Comparison of ENCODE assay signal across 8 cellular contexts in genomic region chr15:66617137-66618090, GRCh38. TPM values are rescaled to one million over a fixed set of nuclear protein-coding genes. Genes with fewer than 3 reads are reported as not detected.
DNase-seq lines count a peak whose midpoint lies in the region; ATAC-seq and TF ChIP-seq lines count a peak whose summit lies in the region.

No MANE protein-coding gene starts in this region.

- TF ChIP-seq CTCF in dorsolateral prefrontal cortex (IDR thresholded peaks at IDR 0.05 in 54 of 56, conservative IDR thresholded peaks at IDR 0.05 in 2 of 56; ENCODE audit: low read depth in 1 of 56, partially characterized antibody in 56 of 56), result no peak
- no peak for TF ChIP-seq CTCF in vagina (IDR thresholded peaks at IDR 0.05)

- no peak overlapping the region for H3K4me3 Mint-ChIP-seq in activated T-cell treated with anti-CD3 and anti-CD28 coated beads, Interleukin-2, amount 50 U/mL, for 4 hours

- no peaks in the 10 kb centered on the region for H3K36me3 Mint-ChIP-seq in activated T-cell treated with anti-CD3 and anti-CD28 coated beads, Interleukin-2, amount 50 U/mL, for 4 hours (ENCODE audit: insufficient read depth)

- peaks cover 42% of the 10 kb centered on the region for H3K4me1 ChIP-seq in vagina

- H3K4me3 ChIP-seq in dorsolateral prefrontal cortex, result no peak overlapping the region
- no peak overlapping the region for H3K4me3 ChIP-seq in vagina

- H3K27me3 ChIP-seq in dorsolateral prefrontal cortex (peaks cover 0 to 30% (median 12%) of the 10 kb centered on the region in 45 donors), vagina (no peaks in the 10 kb centered on the region)

- no peaks in the 10 kb centered on the region for H3K9me3 Mint-ChIP-seq in activated T-cell treated with anti-CD3 and anti-CD28 coated beads, Interleukin-2, amount 50 U/mL, for 4 hours

- ATAC-seq in activated T-cell treated with anti-CD3 and anti-CD28 coated beads, Interleukin-2, amount 50 U/mL, for 4 hours, result no peak

- H3K27ac ChIP-seq in dorsolateral prefrontal cortex (peak overlapping the region in 52 of 59 donors; percentile 7 to 88 (median 58)), vagina (peak overlapping the region; percentile 83)

- no peaks in the 10 kb centered on the region for H3K9me3 ChIP-seq in vagina

- H3K4me1 Mint-ChIP-seq in activated T-cell treated with anti-CD3 and anti-CD28 coated beads, Interleukin-2, amount 50 U/mL, for 4 hours (ENCODE audit: low read depth), result peaks cover 5% of the 10 kb centered on the region

- H3K36me3 ChIP-seq in vagina, result no peaks in the 10 kb centered on the region

- H3K27me3 Mint-ChIP-seq in activated T-cell treated with anti-CD3 and anti-CD28 coated beads, Interleukin-2, amount 50 U/mL, for 4 hours (ENCODE audit: low read depth), result peaks cover 18% of the 10 kb centered on the region

- peak; percentile 63 to 68 for DNase-seq in AML-193 (lab: John Stamatoyannopoulos, UW)
- peak; percentile 61 to 89 for DNase-seq in NCI-H446 (lab: John Stamatoyannopoulos, UW)
- DNase-seq in dorsolateral prefrontal cortex, result peak in 9 of 10 donors; percentile 14 to 70 (median 56)
- DNase-seq in midbrain (lab: John Stamatoyannopoulos, UW), result peak; percentile 69
- peak in 1 of 2 donors; percentile 90 for DNase-seq in vagina (ENCODE audit: extremely low spot score in 2 of 2)
- no peak for DNase-seq in germinal center (ENCODE audit: low spot score)
- DNase-seq in NCI-H1417 (lab: John Stamatoyannopoulos, UW), result no peak
- no peak for DNase-seq in activated T-cell treated with anti-CD3 and anti-CD28 coated beads, Interleukin-2, amount 50 U/mL, for 4 hours

- intact Hi-C loops in dorsolateral prefrontal cortex (cut with DNase I) (loop anchor here in 1 of 2 donors (2.0 to 5.0 kb wide), 2 partner anchors 80 to 157 kb away; no protein-coding TSS in a partner anchor), vagina (cut with DNase I) (loop anchor here (5.0 kb wide), 1 partner anchor 235 kb away; no protein-coding TSS in a partner anchor)

- TF ChIP-seq POLR2A in vagina (IDR thresholded peaks at IDR 0.05), result no peak

RNA-seq across cellular contexts. Expression of gene LCTL, which starts 51.6 kb away (rescaled TPM):
- 1 to 10 TPM in 39 of 120 experiments, under 1 TPM in 71, not detected in 10; 0.16 to 4.8 (median 0.80) TPM for total RNA-seq in dorsolateral prefrontal cortex
- total RNA-seq in vagina, result not detected
- total RNA-seq in activated T-cell treated with anti-CD3 and anti-CD28 coated beads, Interleukin-2, amount 50 U/mL, for 4 hours, result not detected

Comparison
In these comparisons a context has a peak if more than half of its experiments do, and no peak if none do; other contexts are left out.
1. DNase-seq: peak in AML-193 (2 of 2), NCI-H446 (2 of 2), dorsolateral prefrontal cortex (9 of 10) and midbrain (single experiment); none in germinal center (single experiment), NCI-H1417 (0 of 3) and activated T-cell treated with anti-CD3 and anti-CD28 coated beads, Interleukin-2, amount 50 U/mL, for 4 hours (single experiment).